ENCODE assay signal across 12 cellular contexts in genomic region chr1:40305451-40305850, GRCh38. TPM values are rescaled to one million over a fixed set of nuclear protein-coding genes. Genes with fewer than 3 reads are reported as not detected.
DNase-seq lines count a peak whose midpoint lies in the region; ATAC-seq and TF ChIP-seq lines count a peak whose summit lies in the region.
"Had no signal": no experiment of that assay in that cellular context is flagged by ENCODE, and none has a peak within 500 bp of the region (broad histone marks: within the 10 kb centered on the region; RNA-seq: fewer than 3 reads in every experiment).

No MANE protein-coding gene starts in this region.

- H3K27me3 Mint-ChIP-seq in activated CD4-positive, alpha-beta T cell treated with anti-CD3 and anti-CD28 coated beads, Interleukin-2, amount 10 ng/mL, durations not matched to agents 7 days and 5 days, result no peaks in the 10 kb centered on the region
- no peaks in the 10 kb centered on the region for H3K27me3 Mint-ChIP-seq in activated CD4-positive, alpha-beta T cell treated with anti-CD3 and anti-CD28 coated beads, Interleukin-2, amount 10 ng/mL, durations not matched to agents 24 days and 14 days
- no peaks in the 10 kb centered on the region for H3K27me3 Mint-ChIP-seq in osteocyte (ENCODE audit: unreplicated experiment)

- intact Hi-C loops in activated CD4-positive, alpha-beta T cell treated with anti-CD3 and anti-CD28 coated beads, Interleukin-2, amount 10 ng/mL, durations not matched to agents 24 days and 14 days (cut with micrococcal nuclease), result no loop called here

- H3K4me3 Mint-ChIP-seq in activated CD4-positive, alpha-beta T cell treated with anti-CD3 and anti-CD28 coated beads, Interleukin-2, amount 10 ng/mL, durations not matched to agents 7 days and 5 days, result no peak overlapping the region
- no peak overlapping the region for H3K4me3 Mint-ChIP-seq in activated CD4-positive, alpha-beta T cell treated with anti-CD3 and anti-CD28 coated beads, Interleukin-2, amount 10 ng/mL, durations not matched to agents 24 days and 14 days
- H3K4me3 Mint-ChIP-seq in osteocyte (ENCODE audit: unreplicated experiment), result no peak overlapping the region
- H3K4me3 Mint-ChIP-seq: immature natural killer cell had no signal

- peak; percentile 19 for DNase-seq in activated CD4-positive, alpha-beta T cell treated with anti-CD3 and anti-CD28 coated beads, Interleukin-2, amount 10 ng/mL, durations not matched to agents 7 days and 5 days
- DNase-seq in activated CD4-positive, alpha-beta T cell treated with anti-CD3 and anti-CD28 coated beads, Interleukin-2, amount 10 ng/mL, durations not matched to agents 24 days and 14 days, result no peak
- DNase-seq in NB4 (ENCODE audit: low read depth), result peak; percentile 34
- peak; percentile 49 to 85 for DNase-seq in T47D (ENCODE audit: low read depth in 1 of 2, low spot score in 1 of 2)
- DNase-seq in osteocyte (ENCODE audit: extremely low spot score, unreplicated experiment), result peak; percentile 60
- DNase-seq in globus pallidus (ENCODE audit: low spot score), result no peak
- DNase-seq: amygdala, immature natural killer cell, substantia nigra had no signal

- no peaks in the 10 kb centered on the region for H3K4me1 Mint-ChIP-seq in activated CD4-positive, alpha-beta T cell treated with anti-CD3 and anti-CD28 coated beads, Interleukin-2, amount 10 ng/mL, durations not matched to agents 7 days and 5 days
- no peaks in the 10 kb centered on the region for H3K4me1 Mint-ChIP-seq in activated CD4-positive, alpha-beta T cell treated with anti-CD3 and anti-CD28 coated beads, Interleukin-2, amount 10 ng/mL, durations not matched to agents 24 days and 14 days
- H3K4me1 Mint-ChIP-seq in osteocyte (ENCODE audit: unreplicated experiment), result no peaks in the 10 kb centered on the region
- H3K4me1 Mint-ChIP-seq: immature natural killer cell had no signal

- H3K9me3 Mint-ChIP-seq in activated CD4-positive, alpha-beta T cell treated with anti-CD3 and anti-CD28 coated beads, Interleukin-2, amount 10 ng/mL, durations not matched to agents 7 days and 5 days, result no peaks in the 10 kb centered on the region
- no peaks in the 10 kb centered on the region for H3K9me3 Mint-ChIP-seq in activated CD4-positive, alpha-beta T cell treated with anti-CD3 and anti-CD28 coated beads, Interleukin-2, amount 10 ng/mL, durations not matched to agents 24 days and 14 days
- H3K9me3 Mint-ChIP-seq in osteocyte (ENCODE audit: unreplicated experiment), result no peaks in the 10 kb centered on the region
- H3K9me3 Mint-ChIP-seq: immature natural killer cell had no signal

- no peak overlapping the region for H3K4me3 ChIP-seq in NB4 (ENCODE audit: low read depth, low read length)

- ATAC-seq in HG02571 (IDR thresholded peaks at IDR 0.05; ENCODE audit: unreplicated experiment) (no peak), GM19324 (IDR thresholded peaks at IDR 0.05; ENCODE audit: low FRiP score, unreplicated experiment) (no peak)
- ATAC-seq: Right ventricle myocardium inferior had no signal

- no peaks in the 10 kb centered on the region for H3K36me3 Mint-ChIP-seq in activated CD4-positive, alpha-beta T cell treated with anti-CD3 and anti-CD28 coated beads, Interleukin-2, amount 10 ng/mL, durations not matched to agents 7 days and 5 days (ENCODE audit: low read depth)
- no peaks in the 10 kb centered on the region for H3K36me3 Mint-ChIP-seq in activated CD4-positive, alpha-beta T cell treated with anti-CD3 and anti-CD28 coated beads, Interleukin-2, amount 10 ng/mL, durations not matched to agents 24 days and 14 days (ENCODE audit: low read depth)
- H3K36me3 Mint-ChIP-seq in osteocyte (ENCODE audit: unreplicated experiment), result no peaks in the 10 kb centered on the region
- H3K36me3 Mint-ChIP-seq: immature natural killer cell had no signal

- POLR2A ChIA-PET in activated CD4-positive, alpha-beta T cell treated with anti-CD3 and anti-CD28 coated beads, Interleukin-2, amount 10 ng/mL, durations not matched to agents 7 days and 5 days (lab: Charles Lee), result interaction anchor here (0.6 kb wide), 1 partner anchor 386 kb away, joined by 6 read pairs; no protein-coding TSS in a partner anchor

- CTCF ChIA-PET in activated CD4-positive, alpha-beta T cell treated with anti-CD3 and anti-CD28 coated beads, Interleukin-2, amount 10 ng/mL, durations not matched to agents 7 days and 5 days (lab: Charles Lee), result interaction anchor here (0.9 to 2.5 kb wide), 3 partner anchors 10 to 153 kb away, joined by 3 to 7 read pairs (median 6); no protein-coding TSS in a partner anchor

- in situ Hi-C loops in T47D (cut with HindIII; ENCODE audit: low pct_unique_long_range_greater_than_20kb, low sequenced_read_pairs), result no loop called here

- peak; percentile 7 for TF ChIP-seq CTCF in NB4 (IDR thresholded peaks at IDR 0.05; ENCODE audit: low read depth, low read length)
- no peak for TF ChIP-seq CTCF in osteocyte (IDR thresholded peaks at IDR 0.05)

- H3K27ac Mint-ChIP-seq in activated CD4-positive, alpha-beta T cell treated with anti-CD3 and anti-CD28 coated beads, Interleukin-2, amount 10 ng/mL, durations not matched to agents 7 days and 5 days, result no peak overlapping the region
- no peak overlapping the region for H3K27ac Mint-ChIP-seq in activated CD4-positive, alpha-beta T cell treated with anti-CD3 and anti-CD28 coated beads, Interleukin-2, amount 10 ng/mL, durations not matched to agents 24 days and 14 days
- no peak overlapping the region for H3K27ac Mint-ChIP-seq in osteocyte (ENCODE audit: unreplicated experiment)
- H3K27ac Mint-ChIP-seq: immature natural killer cell had no signal

- no peak for TF ChIP-seq POLR2A in NB4 (IDR thresholded peaks at IDR 0.05; ENCODE audit: extremely low read depth, insufficient read length)

RNA-seq across cellular contexts. Expression of gene COL9A2, which starts 11.6 kb away (rescaled TPM):
- total RNA-seq in activated CD4-positive, alpha-beta T cell treated with anti-CD3 and anti-CD28 coated beads, Interleukin-2, amount 10 ng/mL, durations not matched to agents 7 days and 5 days, result 1 to 10 TPM; 1.2 to 1.9 TPM
- 14.5 and 14.6 TPM in 2 replicates for total RNA-seq in activated CD4-positive, alpha-beta T cell treated with anti-CD3 and anti-CD28 coated beads, Interleukin-2, amount 10 ng/mL, durations not matched to agents 24 days and 14 days
- total RNA-seq in osteocyte, result 2.1 and 2.7 TPM in 2 replicates

RNA-seq across cellular contexts. Expression of gene ZMPSTE24, which starts 47.4 kb away (rescaled TPM):
- total RNA-seq in activated CD4-positive, alpha-beta T cell treated with anti-CD3 and anti-CD28 coated beads, Interleukin-2, amount 10 ng/mL, durations not matched to agents 7 days and 5 days, result 10 to 100 TPM; 24.7 to 28.8 TPM
- total RNA-seq in activated CD4-positive, alpha-beta T cell treated with anti-CD3 and anti-CD28 coated beads, Interleukin-2, amount 10 ng/mL, durations not matched to agents 24 days and 14 days, result 50.4 and 50.8 TPM in 2 replicates
- 41.2 and 43.4 TPM in 2 replicates for total RNA-seq in osteocyte

RNA-seq across cellular contexts. Expression of gene TMCO2, which starts 57.7 kb away (rescaled TPM):
- under 1 TPM; 0.30 to 0.42 TPM for total RNA-seq in activated CD4-positive, alpha-beta T cell treated with anti-CD3 and anti-CD28 coated beads, Interleukin-2, amount 10 ng/mL, durations not matched to agents 7 days and 5 days
- not detected in 2 replicates for total RNA-seq in activated CD4-positive, alpha-beta T cell treated with anti-CD3 and anti-CD28 coated beads, Interleukin-2, amount 10 ng/mL, durations not matched to agents 24 days and 14 days
- not detected in 2 replicates for total RNA-seq in osteocyte
- total RNA-seq: Right ventricle myocardium inferior had no signal

Comparison
In these comparisons a context has a peak if more than half of its experiments do, and no peak if none do; other contexts are left out.
1. DNase-seq: peak in activated CD4-positive, alpha-beta T cell treated with anti-CD3 and anti-CD28 coated beads, Interleukin-2, amount 10 ng/mL, durations not matched to agents 7 days and 5 days (single experiment), NB4 (single experiment), T47D (2 of 2) and osteocyte (single experiment); none in activated CD4-positive, alpha-beta T cell treated with anti-CD3 and anti-CD28 coated beads, Interleukin-2, amount 10 ng/mL, durations not matched to agents 24 days and 14 days (single experiment) and globus pallidus (single experiment).